ENCODE assay signal across 9 cellular contexts in the genomic region with DNA sequence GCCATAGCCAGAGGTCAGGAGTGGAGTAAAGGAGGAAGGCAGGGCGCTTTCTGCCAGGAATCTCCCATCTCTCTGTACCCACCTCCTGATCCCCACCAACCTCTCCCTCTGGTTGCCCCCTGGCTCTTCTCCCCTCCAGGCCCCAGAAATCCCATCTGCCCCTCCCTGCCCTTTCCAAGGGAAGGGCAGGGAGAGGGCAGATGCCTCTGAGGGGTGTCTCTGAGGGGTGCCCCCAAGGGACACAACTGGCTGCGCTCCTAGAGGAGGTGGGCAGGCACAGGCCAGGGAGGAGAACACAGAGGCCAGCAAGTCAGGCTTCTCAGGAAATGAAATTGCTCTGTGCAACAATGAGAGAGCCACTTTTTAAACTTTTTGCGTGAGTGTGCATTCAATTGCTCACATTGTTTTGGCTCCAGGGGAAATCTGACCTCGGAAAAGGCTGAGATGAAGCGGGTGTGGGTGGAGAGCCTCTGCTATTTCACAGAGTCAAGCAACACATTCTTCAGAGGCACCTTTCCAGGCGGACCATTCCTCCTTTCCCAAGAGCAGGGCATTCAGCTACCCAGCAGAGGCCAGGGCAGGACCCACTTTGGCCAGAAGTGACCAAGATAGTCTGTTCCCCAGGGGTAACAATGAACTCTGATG.
DNase-seq lines count a peak whose midpoint lies in the region; ATAC-seq and TF ChIP-seq lines count a peak whose summit lies in the region.
"Had no signal": no experiment of that assay in that cellular context is flagged by ENCODE, and none has a peak within 500 bp of the region (broad histone marks: within the 10 kb centered on the region; RNA-seq: fewer than 3 reads in every experiment).

No MANE protein-coding gene starts in this region.

- ATAC-seq in GM19035 (IDR thresholded peaks at IDR 0.05; ENCODE audit: unreplicated experiment) = no peak

- TF ChIP-seq EP300 in ovary (IDR thresholded peaks at IDR 0.05) = no peak

- WGBS in ovary, 3 donors = 17 to 35% (median 19%) methylated on average over 6 of the region's 6 CpGs

- no peaks in the 10 kb centered on the region for H3K9me3 ChIP-seq in ovary

- peak overlapping the region in 1 of 2 donors; percentile 40 for H3K27ac ChIP-seq in ovary

- TF ChIP-seq CTCF in foreskin fibroblast (IDR thresholded peaks at IDR 0.05; ENCODE audit: low read depth, low read length) (no peak), ovary (IDR thresholded peaks at IDR 0.05) (no peak)

- H3K27me3 ChIP-seq in ovary = no peaks in the 10 kb centered on the region

- TF ChIP-seq POLR2A in ovary (IDR thresholded peaks at IDR 0.05) = no peak

- H3K4me1 ChIP-seq in ovary (ENCODE audit: insufficient read depth) = peaks cover 28% of the 10 kb centered on the region

- DNase-seq in D341Med (ENCODE audit: low spot score) (peak; percentile 24), foreskin fibroblast (peak; percentile 53 to 80), ovary (peak in 3 of 5 donors; percentile 9 to 50 (median 36)), cerebellar nuclear complex (lab: John Stamatoyannopoulos, UW) (no peak), cortex of kidney (lab: John Stamatoyannopoulos, UW) (no peak), T1000 (lab: John Stamatoyannopoulos, UW) (no peak)
- DNase-seq in activated CD8-positive, alpha-beta memory T cell treated with anti-CD3 and anti-CD28 coated beads, Interleukin-2, amount 50 U/mL, for 48 hours = peak; percentile 37
- DNase-seq: NCI-H526 had no signal

- intact Hi-C loops in ovary (cut with DNase I) = no loop called here

- H3K36me3 ChIP-seq in ovary = no peaks in the 10 kb centered on the region

- H3K4me3 ChIP-seq in foreskin fibroblast (ENCODE audit: low read depth in 1 of 2, low read length in 2 of 2) (no peak overlapping the region), ovary (no peak overlapping the region)

Comparison
In these comparisons a context has a peak if more than half of its experiments do, and no peak if none do; other contexts are left out.
1. DNase-seq: peak in D341Med (single experiment), activated CD8-positive, alpha-beta memory T cell treated with anti-CD3 and anti-CD28 coated beads, Interleukin-2, amount 50 U/mL, for 48 hours (single experiment), foreskin fibroblast (2 of 2) and ovary (3 of 5); none in cerebellar nuclear complex (0 of 2), cortex of kidney (single experiment) and T1000 (single experiment).